23 cellular contexts compared by ENCODE assay signal in genomic region chr3:183980408-183980807, GRCh38. TPM values are rescaled to one million over a fixed set of nuclear protein-coding genes. Genes with fewer than 3 reads are reported as not detected.
A peak's percentile ranks its signal among the peaks of the same experiment; 100 is the strongest.
DNase-seq lines count a peak whose midpoint lies in the region; TF ChIP-seq lines count a peak whose summit lies in the region.
"Had no signal": no experiment of that assay in that cellular context is flagged by ENCODE, and none has a peak within 500 bp of the region (broad histone marks: within the 10 kb centered on the region; RNA-seq: fewer than 3 reads in every experiment).

No MANE protein-coding gene starts in this region.

- TF ChIP-seq POLR2A in thyroid gland (IDR thresholded peaks at IDR 0.05) = no peak

- peaks cover 1% of the 10 kb centered on the region for H3K36me3 ChIP-seq in kidney epithelial cell (ENCODE audit: control insufficient read depth, insufficient read depth, low read length)
- peaks cover 0 to 8% of the 10 kb centered on the region in 2 donors for H3K36me3 ChIP-seq in thyroid gland
- H3K36me3 ChIP-seq: pancreas had no signal

- 39 to 68% methylated on average over 4 of the region's 4 CpGs for WGBS in thyroid gland, 2 donors

- H3K9me3 ChIP-seq in thyroid gland = no peaks in the 10 kb centered on the region
- H3K9me3 ChIP-seq: BE2C, Caco-2, pancreas had no signal

- TF ChIP-seq CTCF in kidney epithelial cell (IDR thresholded peaks at IDR 0.05; ENCODE audit: insufficient read depth, low read length, poor library complexity, severe bottlenecking) (no peak), thyroid gland (IDR thresholded peaks at IDR 0.05) (no peak)

- peaks cover 6 to 7% of the 10 kb centered on the region in 2 donors for H3K4me1 ChIP-seq in thyroid gland
- H3K4me1 ChIP-seq: BE2C, Caco-2 had no signal

- H3K27ac ChIP-seq in thyroid gland = peak overlapping the region in 2 of 3 donors; percentile 27 to 45
- H3K27ac ChIP-seq: pancreas, skin epidermis had no signal

- intact Hi-C loops in thyroid gland (cut with DNase I) = no loop called here

- H3K27me3 ChIP-seq in kidney epithelial cell (ENCODE audit: control insufficient read depth, insufficient read depth, low read length) = no peaks in the 10 kb centered on the region
- H3K27me3 ChIP-seq in thyroid gland = no peaks in the 10 kb centered on the region
- H3K27me3 ChIP-seq: BE2C, pancreas had no signal

- H3K4me3 ChIP-seq in kidney epithelial cell (ENCODE audit: low read depth, low read length) (no peak overlapping the region), thyroid gland (replicated peaks in 1 of 3) (no peak overlapping the region)
- H3K4me3 ChIP-seq: pancreas, skin epidermis had no signal

- DNase-seq in NCI-H1417 (lab: John Stamatoyannopoulos, UW) (peak; percentile 14 to 90 (median 73)), NCI-H1417 treated with DMSO at 0.1 percent for 48 hours (lab: John Stamatoyannopoulos, UW) (no peak), amniotic epithelial cell (ENCODE audit: low read depth) (peak; percentile 99), kidney epithelial cell (ENCODE audit: low read depth) (peak; percentile 25), thyroid gland (peak; percentile 88 to 89), nucleus accumbens (lab: John Stamatoyannopoulos, UW) (no peak)
- DNase-seq in activated CD4-positive, CD25-positive, alpha-beta regulatory T cell treated with anti-CD3 and anti-CD28 coated beads, Interleukin-2, amount 50 U/mL, for 72 hours = no peak
- DNase-seq in activated naive CD4-positive, alpha-beta T cell treated with anti-CD3 and anti-CD28 coated beads, Interleukin-2, amount 50 U/mL, for 16 hours = no peak
- DNase-seq: 8988T; activated effector memory CD4-positive, alpha-beta T cell treated with Interleukin-2 at 50 U/mL for 16 hours; BE2C; Caco-2; GOT3; islet precursor cell; KBM-7; naive thymus-derived CD8-positive, alpha-beta T cell; NCI-H226; RPMI8226; T1000; trophoblast cell had no signal

RNA-seq across cellular contexts. Expression of gene ABCC5, which starts 37.3 kb away (rescaled TPM):
- total RNA-seq in kidney epithelial cell (9.1 and 14.3 TPM in 2 replicates), thyroid gland (10 to 100 TPM; 12.2 to 24.3 (median 18.2) TPM)

RNA-seq across cellular contexts. Expression of gene HTR3D, which starts 51.1 kb away (rescaled TPM):
- total RNA-seq in kidney epithelial cell (not detected in 2 replicates), thyroid gland (not detected)
- total RNA-seq: Caco-2; lung microvascular endothelial cell; naive thymus-derived CD8-positive, alpha-beta T cell; pancreas had no signal

Comparison
In these comparisons a context has a peak if more than half of its experiments do, and no peak if none do; other contexts are left out.
1. DNase-seq: peak in NCI-H1417 (3 of 3), amniotic epithelial cell (single experiment), kidney epithelial cell (single experiment) and thyroid gland (2 of 2); none in NCI-H1417 treated with DMSO at 0.1 percent for 48 hours (single experiment), nucleus accumbens (0 of 56), activated CD4-positive, CD25-positive, alpha-beta regulatory T cell treated with anti-CD3 and anti-CD28 coated beads, Interleukin-2, amount 50 U/mL, for 72 hours (single experiment) and activated naive CD4-positive, alpha-beta T cell treated with anti-CD3 and anti-CD28 coated beads, Interleukin-2, amount 50 U/mL, for 16 hours (single experiment).